16 cellular contexts compared by ENCODE assay signal in the genomic region with DNA sequence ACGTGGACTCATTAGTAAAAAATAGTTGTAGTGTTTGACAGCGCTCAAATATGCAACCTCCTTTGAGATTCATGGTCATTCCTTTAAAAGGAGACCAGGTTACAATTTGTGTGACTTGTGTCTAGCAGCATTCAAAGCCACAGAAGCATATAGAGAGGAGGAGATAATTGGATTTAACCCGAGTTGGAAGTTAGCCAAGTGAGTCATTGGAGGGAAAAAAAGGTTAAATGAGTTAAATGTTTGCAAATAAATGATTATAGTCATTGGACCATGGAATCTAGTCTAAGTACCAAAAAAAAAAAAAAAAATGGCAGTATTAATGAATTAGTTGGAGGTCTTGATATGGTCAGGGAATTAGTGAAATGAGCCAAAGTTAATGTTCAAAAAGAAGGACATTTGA.
A peak's percentile ranks its signal among the peaks of the same experiment; 100 is the strongest.
DNase-seq lines count a peak whose midpoint lies in the region; ATAC-seq and TF ChIP-seq lines count a peak whose summit lies in the region.
"Had no signal": no experiment of that assay in that cellular context is flagged by ENCODE, and none has a peak within 500 bp of the region (broad histone marks: within the 10 kb centered on the region; RNA-seq: fewer than 3 reads in every experiment).

No MANE protein-coding gene starts in this region.

- no peaks in the 10 kb centered on the region for H3K27me3 ChIP-seq in A673 (replicated peaks; ENCODE audit: insufficient read depth, low read depth, low read length, poor library complexity)
- H3K27me3 ChIP-seq: ovary, upper lobe of right lung had no signal

- no peak overlapping the region for H3K4me3 Mint-ChIP-seq in immature natural killer cell
- H3K4me3 Mint-ChIP-seq: activated naive CD8-positive, alpha-beta T cell treated with anti-CD3 and anti-CD28 coated beads for 36 hours; activated T-cell treated with anti-CD3 and anti-CD28 coated beads, Interleukin-2, amount 50 U/mL, for 24 hours; stimulated activated memory B cell treated with anti-CD40 and anti-IgM and Interleukin-4, amounts not matched to agents 10 μg/mL and 1 μg/mL and 100 μg/mL, for 72 hours had no signal

- H3K4me1 ChIP-seq in A673 (ENCODE audit: insufficient read depth, low read length, poor library complexity, severe bottlenecking): peaks cover 24% of the 10 kb centered on the region
- H3K4me1 ChIP-seq: upper lobe of right lung had no signal

- no peaks in the 10 kb centered on the region for H3K9me3 ChIP-seq in A673 (ENCODE audit: low read depth, low read length, poor library complexity, severe bottlenecking)
- H3K9me3 ChIP-seq: ovary, upper lobe of right lung had no signal

- H3K36me3 Mint-ChIP-seq in immature natural killer cell: no peaks in the 10 kb centered on the region
- H3K36me3 Mint-ChIP-seq: activated naive CD8-positive, alpha-beta T cell treated with anti-CD3 and anti-CD28 coated beads for 36 hours; stimulated activated memory B cell treated with anti-CD40 and anti-IgM and Interleukin-4, amounts not matched to agents 10 μg/mL and 1 μg/mL and 100 μg/mL, for 72 hours had no signal

- no peak for TF ChIP-seq CTCF in A673 (conservative IDR thresholded peaks at IDR 0.05; ENCODE audit: low read depth, low read length)
- TF ChIP-seq CTCF in epithelial cell of proximal tubule (conservative IDR thresholded peaks at IDR 0.05; ENCODE audit: low read depth, low read length): no peak

- no peak overlapping the region for H3K4me3 ChIP-seq in A673 (ENCODE audit: low read depth, low read length, poor library complexity, severe bottlenecking)
- H3K4me3 ChIP-seq in epithelial cell of proximal tubule (ENCODE audit: low read depth, low read length): no peak overlapping the region
- H3K4me3 ChIP-seq: ovary, upper lobe of right lung had no signal

- CTCF ChIA-PET in A673 (lab: Charles Lee): no interaction called here

- no peak for ATAC-seq in HG02763 (IDR thresholded peaks at IDR 0.05; ENCODE audit: unreplicated experiment)
- ATAC-seq: stimulated activated memory B cell treated with anti-CD40 and anti-IgM and Interleukin-4, amounts not matched to agents 10 μg/mL and 1 μg/mL and 100 μg/mL, for 72 hours; upper lobe of right lung had no signal

- H3K27ac ChIP-seq in A673 (ENCODE audit: low read depth, low read length, poor library complexity, severe bottlenecking): no peak overlapping the region
- H3K27ac ChIP-seq: ovary, upper lobe of right lung had no signal

- no peaks in the 10 kb centered on the region for H3K36me3 ChIP-seq in A673 (ENCODE audit: insufficient read depth, low read length, poor library complexity, severe bottlenecking)
- H3K36me3 ChIP-seq: ovary, upper lobe of right lung had no signal

- H3K4me1 Mint-ChIP-seq in immature natural killer cell: no peaks in the 10 kb centered on the region
- H3K4me1 Mint-ChIP-seq: activated naive CD8-positive, alpha-beta T cell treated with anti-CD3 and anti-CD28 coated beads for 36 hours; stimulated activated memory B cell treated with anti-CD40 and anti-IgM and Interleukin-4, amounts not matched to agents 10 μg/mL and 1 μg/mL and 100 μg/mL, for 72 hours had no signal

- POLR2A ChIA-PET in A673 (lab: Charles Lee; ENCODE audit: low non-redundant PET): no interaction called here

- DNase-seq in A673 (ENCODE audit: low spot score) (peak; percentile 86), H4 (ENCODE audit: low spot score) (peak; percentile 48), RPMI7951 (ENCODE audit: low read depth) (peak; percentile 75), epithelial cell of proximal tubule (ENCODE audit: low read depth) (peak; percentile 63), SW 1271 (lab: John Stamatoyannopoulos, UW) (no peak), globus pallidus (ENCODE audit: low spot score) (no peak), immature natural killer cell (no peak)
- DNase-seq: activated naive CD8-positive, alpha-beta T cell treated with anti-CD3 and anti-CD28 coated beads for 36 hours; activated T-cell treated with anti-CD3 and anti-CD28 coated beads, Interleukin-2, amount 50 U/mL, for 24 hours; COR-L47; NCI-H526 treated with DMSO at 0.1 percent for 48 hours; ovary; SHP77 treated with DMSO at 0.1 percent for 48 hours; upper lobe of right lung had no signal

- H3K9me3 Mint-ChIP-seq in immature natural killer cell: peaks cover 0 to 13% (median 0%) of the 10 kb centered on the region in 6 donors
- H3K9me3 Mint-ChIP-seq: activated naive CD8-positive, alpha-beta T cell treated with anti-CD3 and anti-CD28 coated beads for 36 hours; activated T-cell treated with anti-CD3 and anti-CD28 coated beads, Interleukin-2, amount 50 U/mL, for 24 hours; stimulated activated memory B cell treated with anti-CD40 and anti-IgM and Interleukin-4, amounts not matched to agents 10 μg/mL and 1 μg/mL and 100 μg/mL, for 72 hours had no signal

- intact Hi-C loops in A673 (cut with micrococcal nuclease; ENCODE audit: unreplicated experiment): no loop called here

- no TSS peak for BruUV-seq in A673 (replicated peaks; lab: Mats Ljungman, UMichigan)

- H3K27ac Mint-ChIP-seq in immature natural killer cell: no peak overlapping the region
- H3K27ac Mint-ChIP-seq: activated naive CD8-positive, alpha-beta T cell treated with anti-CD3 and anti-CD28 coated beads for 36 hours; activated T-cell treated with anti-CD3 and anti-CD28 coated beads, Interleukin-2, amount 50 U/mL, for 24 hours; stimulated activated memory B cell treated with anti-CD40 and anti-IgM and Interleukin-4, amounts not matched to agents 10 μg/mL and 1 μg/mL and 100 μg/mL, for 72 hours had no signal

- H3K27me3 Mint-ChIP-seq in immature natural killer cell (ENCODE audit: low read depth in 3 of 3): peaks cover 0 to 18% (median 6%) of the 10 kb centered on the region in 3 donors
- H3K27me3 Mint-ChIP-seq: activated naive CD8-positive, alpha-beta T cell treated with anti-CD3 and anti-CD28 coated beads for 36 hours; activated T-cell treated with anti-CD3 and anti-CD28 coated beads, Interleukin-2, amount 50 U/mL, for 24 hours had no signal

Comparison
In these comparisons a context has a peak if more than half of its experiments do, and no peak if none do; other contexts are left out.
1. DNase-seq: peak in A673 (single experiment), H4 (single experiment), RPMI7951 (single experiment) and epithelial cell of proximal tubule (single experiment); none in SW 1271 (0 of 2), globus pallidus (single experiment) and immature natural killer cell (0 of 3).